ENCODE assay signal across 12 cellular contexts in genomic region chr1:38344705-38345104, GRCh38.
"Had no signal": no experiment of that assay in that cellular context is flagged by ENCODE, and none has a peak within 500 bp of the region (broad histone marks: within the 10 kb centered on the region; RNA-seq: fewer than 3 reads in every experiment).

No MANE protein-coding gene starts in this region.

- H3K4me1 ChIP-seq: gastroesophageal sphincter, pancreas had no signal

- DNase-seq: activated CD4-positive, alpha-beta T cell treated with anti-CD3 and anti-CD28 coated beads, Interleukin-2, amount 10 ng/mL, durations not matched to agents 7 days and 5 days; activated gamma-delta T cell; activated T-cell treated with anti-CD3 and anti-CD28 coated beads, Interleukin-2, amount 50 U/mL, for 4 hours; pancreas; stimulated activated CD4-positive, alpha-beta T cell treated with anti-CD3 and anti-CD28 coated beads, Interleukin-4, amount 100 ng/mL, for 24 hours had no signal

- H3K4me1 Mint-ChIP-seq: activated CD4-positive, alpha-beta T cell treated with anti-CD3 and anti-CD28 coated beads, Interleukin-2, amount 10 ng/mL, durations not matched to agents 7 days and 5 days had no signal

- H3K36me3 Mint-ChIP-seq: type B pancreatic cell had no signal

- H3K27ac ChIP-seq: cardiac muscle cell, gastroesophageal sphincter, pancreas had no signal

- H3K9me3 ChIP-seq: pancreas had no signal

- H3K27ac Mint-ChIP-seq: activated CD4-positive, alpha-beta T cell treated with anti-CD3 and anti-CD28 coated beads, Interleukin-2, amount 10 ng/mL, durations not matched to agents 7 days and 5 days; stimulated activated naive CD8-positive, alpha-beta T cell treated with anti-CD3 and anti-CD28 coated beads, Interleukin-15, Interleukin-2, amounts not matched to agents 100 ng/mL and 50 ng/mL, for 24 hours; type B pancreatic cell; WTC11 had no signal

- H3K9me3 Mint-ChIP-seq: activated CD4-positive, alpha-beta T cell treated with anti-CD3 and anti-CD28 coated beads, Interleukin-2, amount 10 ng/mL, durations not matched to agents 7 days and 5 days had no signal

- ATAC-seq: gastroesophageal sphincter, left lobe of liver, pancreas, WTC11 had no signal

- H3K4me3 ChIP-seq: cardiac muscle cell, gastroesophageal sphincter, pancreas had no signal

- H3K36me3 ChIP-seq: cardiac muscle cell, gastroesophageal sphincter, pancreas had no signal

- H3K27me3 ChIP-seq: cardiac muscle cell, pancreas had no signal

- H3K4me3 Mint-ChIP-seq: activated CD4-positive, alpha-beta T cell treated with anti-CD3 and anti-CD28 coated beads, Interleukin-2, amount 10 ng/mL, durations not matched to agents 7 days and 5 days; activated T-cell treated with anti-CD3 and anti-CD28 coated beads, Interleukin-2, amount 50 U/mL, for 4 hours; neural crest cell; stimulated activated naive CD8-positive, alpha-beta T cell treated with anti-CD3 and anti-CD28 coated beads, Interleukin-15, Interleukin-2, amounts not matched to agents 100 ng/mL and 50 ng/mL, for 24 hours; type B pancreatic cell; WTC11 had no signal
